Comparison of ENCODE assay signal across 8 cellular contexts in the genomic region with DNA sequence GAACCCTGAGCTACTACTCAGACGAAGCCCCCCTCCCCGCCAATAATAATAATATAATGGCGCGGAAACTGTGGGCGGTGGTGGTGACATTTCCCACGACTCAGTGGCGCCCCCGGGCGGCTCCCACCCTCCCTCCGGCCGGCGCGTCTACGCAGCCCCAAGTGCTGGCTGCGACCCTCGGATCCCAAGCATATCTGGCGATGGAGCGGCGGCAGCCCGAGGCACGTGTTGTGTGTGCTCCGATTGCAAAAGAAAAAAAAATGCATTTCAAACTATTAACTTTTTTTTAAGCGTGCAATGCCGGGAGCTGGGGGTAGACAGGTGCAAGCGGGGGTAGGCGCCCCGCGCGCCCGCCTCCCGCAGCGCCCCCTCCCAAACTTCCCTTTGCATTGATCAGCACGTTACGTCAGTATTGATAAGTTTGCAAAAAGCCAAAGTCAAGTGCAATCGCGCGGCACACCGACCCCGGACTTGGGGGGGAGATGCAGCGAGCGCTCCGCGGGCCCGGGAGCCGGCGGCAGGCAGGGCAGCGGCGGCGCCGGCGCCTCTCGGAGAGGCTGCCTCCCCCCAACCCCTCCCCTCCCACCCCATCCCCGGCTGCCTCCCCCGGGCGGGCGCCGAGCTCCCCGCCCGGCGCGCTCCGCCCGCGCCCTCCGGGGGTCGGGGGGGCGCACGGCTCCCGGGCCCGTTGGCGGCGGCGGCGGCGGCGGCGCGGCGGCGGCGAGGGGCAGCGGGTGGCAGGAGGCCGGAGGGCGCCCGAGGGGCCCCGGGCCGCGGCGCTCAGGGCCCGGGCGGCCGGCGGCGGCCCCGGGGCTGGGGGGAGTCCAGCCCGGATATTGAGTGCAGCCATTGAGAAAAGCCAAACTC. TPM values are rescaled to one million over a fixed set of nuclear protein-coding genes. Genes with fewer than 3 reads are reported as not detected.
DNase-seq lines count a peak whose midpoint lies in the region; ATAC-seq and TF ChIP-seq lines count a peak whose summit lies in the region.

No MANE protein-coding gene starts in this region.

- H3K4me3 Mint-ChIP-seq in chondrocyte (ENCODE audit: unreplicated experiment) = peak overlapping the region; percentile 19

- DNase-seq in NCI-H1105 treated with DMSO at 0.1 percent for 48 hours (lab: John Stamatoyannopoulos, UW) = peak; percentile 62
- DNase-seq in chondrocyte (ENCODE audit: low spot score) = no peak
- no peak for DNase-seq in trophoblast cell
- DNase-seq in EL = no peak
- DNase-seq in osteoblast (ENCODE audit: insufficient read length, low spot score, missing footprints) = no peak

- H3K79me1 ChIP-seq in trophoblast cell (ENCODE audit: low read length) = no peaks in the 10 kb centered on the region

- no peak overlapping the region for H4K12ac ChIP-seq in trophoblast cell (ENCODE audit: low read depth, low read length)

- no peak overlapping the region for H2BK120ac ChIP-seq in trophoblast cell (ENCODE audit: insufficient read depth, low read length, poor library complexity)

- H3K79me2 ChIP-seq in trophoblast cell (ENCODE audit: control insufficient read depth, insufficient read depth, low read length, poor library complexity) = no peaks in the 10 kb centered on the region
- no peaks in the 10 kb centered on the region for H3K79me2 ChIP-seq in osteoblast (ENCODE audit: insufficient read depth, low read length)

- WGBS in trophoblast cell (ENCODE audit: extremely low coverage, insufficient coverage, insufficient read length) = no CpG with 5 or more reads among the region's 96 CpGs

- H2AFZ ChIP-seq in trophoblast cell (ENCODE audit: insufficient read depth, low read length, poor library complexity) = no peak overlapping the region
- no peak overlapping the region for H2AFZ ChIP-seq in osteoblast (ENCODE audit: low read length)

- H3K14ac ChIP-seq in trophoblast cell (ENCODE audit: low read length) = no peak overlapping the region

- H2BK12ac ChIP-seq in trophoblast cell (ENCODE audit: low read length) = no peak overlapping the region

- H3K23ac ChIP-seq in trophoblast cell (ENCODE audit: low read length) = no peak overlapping the region

- no peaks in the 10 kb centered on the region for H3K9me3 Mint-ChIP-seq in chondrocyte (ENCODE audit: low read depth)

- H3K27ac ChIP-seq in trophoblast cell (ENCODE audit: low read depth, low read length) (no peak overlapping the region), osteoblast (ENCODE audit: low read depth, low read length) (no peak overlapping the region)

- peaks cover 78% of the 10 kb centered on the region for H3K27me3 Mint-ChIP-seq in chondrocyte (ENCODE audit: low read depth)

- H3K4me2 ChIP-seq in trophoblast cell (ENCODE audit: low read length) (peak overlapping the region; percentile 80), osteoblast (ENCODE audit: insufficient read depth, low read length) (no peak overlapping the region)

- no peak overlapping the region for H2AK5ac ChIP-seq in trophoblast cell (ENCODE audit: low read length)

- no peaks in the 10 kb centered on the region for H4K20me1 ChIP-seq in osteoblast (ENCODE audit: insufficient read depth, low read length)

- H3K36me3 Mint-ChIP-seq in chondrocyte (ENCODE audit: low read depth) = no peaks in the 10 kb centered on the region

- ATAC-seq in HG03097 (IDR thresholded peaks at IDR 0.05; ENCODE audit: low FRiP score, unreplicated experiment) (no peak), HG03439 (IDR thresholded peaks at IDR 0.05; ENCODE audit: unreplicated experiment) (no peak)

- H3K18ac ChIP-seq in trophoblast cell (ENCODE audit: low read length) = no peak overlapping the region

- H3K4me1 ChIP-seq in trophoblast cell (ENCODE audit: control insufficient read depth in 1 of 2, insufficient read depth in 2 of 2, low read length in 2 of 2) (peaks cover 4% of the 10 kb centered on the region in 2 experiments), osteoblast (ENCODE audit: insufficient read depth, low read length) (no peaks in the 10 kb centered on the region)

- no peak overlapping the region for H3K4ac ChIP-seq in trophoblast cell (ENCODE audit: low read depth, low read length)

- no peaks in the 10 kb centered on the region for H3K9me3 ChIP-seq in trophoblast cell (ENCODE audit: insufficient read depth, low read depth, low read length)
- H3K9me3 ChIP-seq in osteoblast (ENCODE audit: low read depth, low read length) = no peaks in the 10 kb centered on the region

- H3K4me3 ChIP-seq in trophoblast cell (ENCODE audit: low read depth, low read length) = peak overlapping the region; percentile 72
- H3K4me3 ChIP-seq in osteoblast (ENCODE audit: insufficient read depth, low read length) = no peak overlapping the region

- H2BK5ac ChIP-seq in trophoblast cell (ENCODE audit: low read depth, low read length, poor library complexity) = no peak overlapping the region

- H3K36me3 ChIP-seq in trophoblast cell (ENCODE audit: control insufficient read depth in 1 of 2, insufficient read depth in 2 of 2, low read length in 2 of 2) = no peaks in the 10 kb centered on the region
- no peaks in the 10 kb centered on the region for H3K36me3 ChIP-seq in osteoblast (ENCODE audit: insufficient read depth, low read length)

- H3K9ac ChIP-seq in trophoblast cell (ENCODE audit: low read length) = no peak overlapping the region

- peaks cover 16% of the 10 kb centered on the region for H3K4me1 Mint-ChIP-seq in chondrocyte (ENCODE audit: low read depth)

- no peak overlapping the region for H3K27ac Mint-ChIP-seq in chondrocyte (ENCODE audit: unreplicated experiment)

- H4K91ac ChIP-seq in trophoblast cell (ENCODE audit: low read depth, low read length) = no peak overlapping the region

- H3K27me3 ChIP-seq in trophoblast cell (ENCODE audit: insufficient read depth, low read length) (peaks cover 38% of the 10 kb centered on the region), osteoblast (ENCODE audit: insufficient read depth, low read length) (peaks cover 77% of the 10 kb centered on the region)

- TF ChIP-seq CTCF in GM12874 (IDR thresholded peaks at IDR 0.05; ENCODE audit: insufficient read depth, low read depth, low read length) (peak; percentile 14; the same call in 1 of the 2 replicates), chondrocyte (IDR thresholded peaks at IDR 0.05) (peak; percentile 39), osteoblast (IDR thresholded peaks at IDR 0.05; ENCODE audit: extremely low read depth, low read depth, low read length) (no peak)

- H4K8ac ChIP-seq in trophoblast cell (ENCODE audit: low read depth, low read length) = no peak overlapping the region

RNA-seq across cellular contexts. Expression of a gene that starts 0.5 kb away (rescaled TPM):
- total RNA-seq in chondrocyte = not detected in 3 replicates
- polyA plus RNA-seq in trophoblast cell (2013) = 0.27 and 0.29 TPM in 2 replicates
- total RNA-seq in osteoblast = not detected in 2 replicates
